Comparison of ENCODE assay signal across 29 cellular contexts in genomic region chr5:90997082-90997481, GRCh38.
"Had no signal": no experiment of that assay in that cellular context is flagged by ENCODE, and none has a peak within 500 bp of the region (broad histone marks: within the 10 kb centered on the region; RNA-seq: fewer than 3 reads in every experiment).

No MANE protein-coding gene starts in this region.

- DNase-seq: stimulated activated CD4-positive, alpha-beta T cell treated with anti-CD3 and anti-CD28 coated beads, Interleukin-2, amount 100 ng/mL, for 48 hours; stimulated activated CD4-positive, alpha-beta T cell treated with anti-CD3 and anti-CD28 coated beads, Interleukin-4, amount 100 ng/mL, for 1 hour; stimulated activated CD4-positive, alpha-beta T cell treated with anti-CD3 and anti-CD28 coated beads, Interleukin-4, amount 100 ng/mL, for 24 hours; stimulated activated CD4-positive, alpha-beta T cell treated with anti-CD3 and anti-CD28 coated beads, Interleukin-4, amount 100 ng/mL, for 4 hours; stimulated activated CD8-positive, alpha-beta memory T cell treated with anti-CD3 and anti-CD28 coated beads, Interleukin-4, amount 100 ng/mL, for 48 hours; stimulated activated naive B cell treated with anti-CD40 and anti-IgM and Interleukin-4, amounts not matched to agents 10 μg/mL and 1 μg/mL and 100 μg/mL, for 72 hours; stimulated activated naive CD4-positive, alpha-beta T cell; stimulated activated naive CD4-positive, alpha-beta T cell treated with Interleukin-2 at 50 U/mL for 16 hours; stimulated activated naive CD8-positive, alpha-beta T cell treated with anti-CD3 and anti-CD28 coated beads, Interleukin-15, amount 100 ng/mL, for 72 hours; stimulated activated naive CD8-positive, alpha-beta T cell treated with anti-CD3 and anti-CD28 coated beads, Interleukin-15, Interleukin-2, amounts not matched to agents 100 U/mL and 50 U/mL, for 24 hours; stomach; substantia nigra; testis; thyroid gland; tibial artery; transverse colon; trophoblast cell; upper lobe of left lung; upper lobe of right lung; uterus had no signal

- H3K27me3 ChIP-seq: stomach, suprapubic skin, testis, thyroid gland, tibial artery, tibial nerve, transverse colon, upper lobe of left lung, upper lobe of right lung, uterus, vagina had no signal

- H3K4me3 Mint-ChIP-seq: stimulated activated effector memory CD8-positive, alpha-beta T cell treated with anti-CD3 and anti-CD28 coated beads, Interleukin-12 subunit alpha, Interleukin-12 subunit beta, amount 100 ng/mL, for 72 hours; stimulated activated memory B cell treated with anti-CD40 and anti-IgM and Interleukin-4, amounts not matched to agents 10 μg/mL and 1 μg/mL and 100 μg/mL, for 72 hours; stimulated activated naive B cell treated with anti-CD40 and anti-IgM and Interleukin-4, amounts not matched to agents 10 μg/mL and 1 μg/mL and 100 μg/mL, for 72 hours; stimulated activated naive CD8-positive, alpha-beta T cell treated with anti-CD3 and anti-CD28 coated beads, Interleukin-15, amount 100 ng/mL, for 72 hours; stimulated activated naive CD8-positive, alpha-beta T cell treated with anti-CD3 and anti-CD28 coated beads, Interleukin-15, Interleukin-2, amounts not matched to agents 100 ng/mL and 50 ng/mL, for 24 hours; type B pancreatic cell had no signal

- H3K27ac Mint-ChIP-seq: stimulated activated effector memory CD8-positive, alpha-beta T cell treated with anti-CD3 and anti-CD28 coated beads, Interleukin-12 subunit alpha, Interleukin-12 subunit beta, amount 100 ng/mL, for 72 hours; stimulated activated memory B cell treated with anti-CD40 and anti-IgM and Interleukin-4, amounts not matched to agents 10 μg/mL and 1 μg/mL and 100 μg/mL, for 72 hours; stimulated activated naive B cell treated with anti-CD40 and anti-IgM and Interleukin-4, amounts not matched to agents 10 μg/mL and 1 μg/mL and 100 μg/mL, for 72 hours; stimulated activated naive CD8-positive, alpha-beta T cell treated with anti-CD3 and anti-CD28 coated beads, Interleukin-15, Interleukin-2, amounts not matched to agents 100 ng/mL and 50 ng/mL, for 24 hours; type B pancreatic cell had no signal

- H3K4me1 ChIP-seq: suprapubic skin, testis, tibial artery, tibial nerve, transverse colon, upper lobe of left lung, upper lobe of right lung, uterus, vagina had no signal

- H3K27ac ChIP-seq: stomach, suprapubic skin, testis, thoracic aorta, thyroid gland, tibial artery, tibial nerve, transverse colon, upper lobe of left lung, upper lobe of right lung, uterus, vagina had no signal

- ATAC-seq: stimulated activated effector memory CD8-positive, alpha-beta T cell treated with anti-CD3 and anti-CD28 coated beads, Interleukin-12 subunit alpha, Interleukin-12 subunit beta, amount 100 ng/mL, for 72 hours; stimulated activated memory B cell treated with anti-CD40 and anti-IgM and Interleukin-4, amounts not matched to agents 10 μg/mL and 1 μg/mL and 100 μg/mL, for 72 hours; stimulated activated naive B cell treated with anti-CD40 and anti-IgM and Interleukin-4, amounts not matched to agents 10 μg/mL and 1 μg/mL and 100 μg/mL, for 72 hours; stimulated activated naive CD8-positive, alpha-beta T cell treated with anti-CD3 and anti-CD28 coated beads, Interleukin-15, amount 100 ng/mL, for 72 hours; stimulated activated naive CD8-positive, alpha-beta T cell treated with anti-CD3 and anti-CD28 coated beads, Interleukin-15, Interleukin-2, amounts not matched to agents 100 U/mL and 50 U/mL, for 24 hours; upper lobe of right lung had no signal

- H3K36me3 ChIP-seq: stomach, suprapubic skin, thoracic aorta, thyroid gland, tibial artery, transverse colon, upper lobe of left lung, upper lobe of right lung, uterus, vagina had no signal

- H3K4me3 ChIP-seq: stomach, suprapubic skin, testis, thoracic aorta, thyroid gland, tibial artery, tibial nerve, transverse colon, upper lobe of left lung, upper lobe of right lung, uterus, vagina had no signal

- FAIRE-seq: urothelium cell line had no signal

- H3K4me1 Mint-ChIP-seq: stimulated activated effector memory CD8-positive, alpha-beta T cell treated with anti-CD3 and anti-CD28 coated beads, Interleukin-12 subunit alpha, Interleukin-12 subunit beta, amount 100 ng/mL, for 72 hours; stimulated activated memory B cell treated with anti-CD40 and anti-IgM and Interleukin-4, amounts not matched to agents 10 μg/mL and 1 μg/mL and 100 μg/mL, for 72 hours; stimulated activated naive B cell treated with anti-CD40 and anti-IgM and Interleukin-4, amounts not matched to agents 10 μg/mL and 1 μg/mL and 100 μg/mL, for 72 hours; stimulated activated naive CD8-positive, alpha-beta T cell treated with anti-CD3 and anti-CD28 coated beads, Interleukin-15, amount 100 ng/mL, for 72 hours had no signal

- H3K9me3 ChIP-seq: suprapubic skin, testis, thyroid gland, transverse colon, upper lobe of right lung, vagina had no signal

- H3K27me3 Mint-ChIP-seq: stimulated activated memory B cell treated with anti-CD40 and anti-IgM and Interleukin-4, amounts not matched to agents 10 μg/mL and 1 μg/mL and 100 μg/mL, for 72 hours; stimulated activated naive B cell treated with anti-CD40 and anti-IgM and Interleukin-4, amounts not matched to agents 10 μg/mL and 1 μg/mL and 100 μg/mL, for 72 hours; stimulated activated naive CD8-positive, alpha-beta T cell treated with anti-CD3 and anti-CD28 coated beads, Interleukin-15, amount 100 ng/mL, for 72 hours; stimulated activated naive CD8-positive, alpha-beta T cell treated with anti-CD3 and anti-CD28 coated beads, Interleukin-15, Interleukin-2, amounts not matched to agents 100 ng/mL and 50 ng/mL, for 24 hours; type B pancreatic cell had no signal

- H3K36me3 Mint-ChIP-seq: stimulated activated effector memory CD8-positive, alpha-beta T cell treated with anti-CD3 and anti-CD28 coated beads, Interleukin-12 subunit alpha, Interleukin-12 subunit beta, amount 100 ng/mL, for 72 hours; stimulated activated memory B cell treated with anti-CD40 and anti-IgM and Interleukin-4, amounts not matched to agents 10 μg/mL and 1 μg/mL and 100 μg/mL, for 72 hours; stimulated activated naive B cell treated with anti-CD40 and anti-IgM and Interleukin-4, amounts not matched to agents 10 μg/mL and 1 μg/mL and 100 μg/mL, for 72 hours; type B pancreatic cell had no signal
